ENCODE assay signal across 1 cellular context in the genomic region with DNA sequence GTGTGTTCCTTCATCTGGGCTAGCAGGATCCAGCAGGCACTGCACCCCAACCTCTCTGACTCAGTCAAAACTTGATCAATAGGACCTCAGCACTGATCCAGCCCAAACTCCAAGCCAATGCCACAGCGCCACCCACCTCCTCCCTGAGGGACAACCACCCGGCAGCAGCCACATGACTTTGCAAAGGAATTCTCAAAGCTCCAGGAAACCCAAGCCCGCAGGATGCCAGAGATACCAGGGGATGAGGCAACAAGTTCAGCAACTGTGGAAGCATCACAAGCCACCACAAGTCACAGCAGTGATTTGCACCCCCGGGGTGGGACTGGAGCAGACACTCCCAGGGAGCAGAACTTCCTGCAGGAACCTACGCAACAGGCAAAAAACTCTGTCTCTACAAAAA.
TF ChIP-seq lines count a peak whose summit lies in the region.

No MANE protein-coding gene starts in this region.

TF ChIP-seq in HepG2, 621 proteins besides CTCF, POLR2A, EP300 and RAD21 (continued from another document and continues in another):
- TF ChIP-seq, protein P1, sequence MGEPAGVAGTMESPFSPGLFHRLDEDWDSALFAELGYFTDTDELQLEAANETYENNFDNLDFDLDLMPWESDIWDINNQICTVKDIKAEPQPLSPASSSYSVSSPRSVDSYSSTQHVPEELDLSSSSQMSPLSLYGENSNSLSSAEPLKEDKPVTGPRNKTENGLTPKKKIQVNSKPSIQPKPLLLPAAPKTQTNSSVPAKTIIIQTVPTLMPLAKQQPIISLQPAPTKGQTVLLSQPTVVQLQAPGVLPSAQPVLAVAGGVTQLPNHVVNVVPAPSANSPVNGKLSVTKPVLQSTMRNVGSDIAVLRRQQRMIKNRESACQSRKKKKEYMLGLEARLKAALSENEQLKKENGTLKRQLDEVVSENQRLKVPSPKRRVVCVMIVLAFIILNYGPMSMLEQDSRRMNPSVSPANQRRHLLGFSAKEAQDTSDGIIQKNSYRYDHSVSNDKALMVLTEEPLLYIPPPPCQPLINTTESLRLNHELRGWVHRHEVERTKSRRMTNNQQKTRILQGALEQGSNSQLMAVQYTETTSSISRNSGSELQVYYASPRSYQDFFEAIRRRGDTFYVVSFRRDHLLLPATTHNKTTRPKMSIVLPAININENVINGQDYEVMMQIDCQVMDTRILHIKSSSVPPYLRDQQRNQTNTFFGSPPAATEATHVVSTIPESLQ (CRISPR knock-in tag; conservative IDR thresholded peaks at IDR 0.05) = no peak
- TF ChIP-seq ZNF121 (CRISPR knock-in tag; IDR thresholded peaks at IDR 0.05) (no peak), ISX (CRISPR knock-in tag; conservative IDR thresholded peaks at IDR 0.05) (no peak), ZC3H4 (CRISPR knock-in tag; IDR thresholded peaks at IDR 0.05; ENCODE audit: borderline replicate concordance) (no peak), NFE2L2 (IDR thresholded peaks at IDR 0.05; ENCODE audit: low read length) (0 out of 2 replicates have a peak, but pooled peaks have one; percentile 7), MAFF (IDR thresholded peaks at IDR 0.05; ENCODE audit: low read depth, low read length) (no peak), ZNF547 (CRISPR knock-in tag; IDR thresholded peaks at IDR 0.05) (no peak), ZNF232 (CRISPR knock-in tag; IDR thresholded peaks at IDR 0.05; ENCODE audit: borderline replicate concordance) (no peak), MTF1 (CRISPR knock-in tag; IDR thresholded peaks at IDR 0.05) (no peak), ZNF263 (CRISPR knock-in tag; IDR thresholded peaks at IDR 0.05) (0 out of 2 replicates have a peak, but pooled peaks have one; percentile 28), RCOR2 (CRISPR knock-in tag; IDR thresholded peaks at IDR 0.05) (0 out of 2 replicates have a peak, but pooled peaks have one; percentile 34), ZNF33B (CRISPR knock-in tag; IDR thresholded peaks at IDR 0.05) (no peak), NR2F6 (IDR thresholded peaks at IDR 0.05) (no peak), NR2F6 (CRISPR knock-in tag; IDR thresholded peaks at IDR 0.05) (0 out of 2 replicates have a peak, but pooled peaks have one; percentile 18), FOXA1 (IDR thresholded peaks at IDR 0.05) (no peak), FOXA1 (CRISPR knock-in tag; IDR thresholded peaks at IDR 0.05) (no peak), SKI (IDR thresholded peaks at IDR 0.05; ENCODE audit: partially characterized antibody) (no peak), THAP11 (CRISPR knock-in tag; IDR thresholded peaks at IDR 0.05) (0 out of 2 replicates have a peak, but pooled peaks have one; percentile 18), TEAD3 (CRISPR knock-in tag; optimal IDR thresholded peaks at IDR 0.05; ENCODE audit: borderline replicate concordance) (peak; percentile 96), SATB2 (CRISPR knock-in tag; IDR thresholded peaks at IDR 0.05) (no peak), TCF12 (IDR thresholded peaks at IDR 0.05) (no peak), TCF12 (CRISPR knock-in tag; IDR thresholded peaks at IDR 0.05) (no peak), ATF1 (CRISPR knock-in tag; IDR thresholded peaks at IDR 0.05) (no peak), ZNF224 (CRISPR knock-in tag; IDR thresholded peaks at IDR 0.05) (no peak), HMGA1 (CRISPR knock-in tag; conservative IDR thresholded peaks at IDR 0.05) (no peak), KDM1A (CRISPR knock-in tag; IDR thresholded peaks at IDR 0.05) (peak; percentile 64; the same call in 1 of the 2 replicates), SOX5 (CRISPR knock-in tag; IDR thresholded peaks at IDR 0.05; ENCODE audit: borderline replicate concordance) (no peak; the same call in 1 of the 2 replicates), CEBPG (CRISPR knock-in tag; IDR thresholded peaks at IDR 0.05) (peak; percentile 79), NFKB2 (CRISPR knock-in tag; IDR thresholded peaks at IDR 0.05; ENCODE audit: borderline replicate concordance) (no peak)
- TF ChIP-seq, protein P2, sequence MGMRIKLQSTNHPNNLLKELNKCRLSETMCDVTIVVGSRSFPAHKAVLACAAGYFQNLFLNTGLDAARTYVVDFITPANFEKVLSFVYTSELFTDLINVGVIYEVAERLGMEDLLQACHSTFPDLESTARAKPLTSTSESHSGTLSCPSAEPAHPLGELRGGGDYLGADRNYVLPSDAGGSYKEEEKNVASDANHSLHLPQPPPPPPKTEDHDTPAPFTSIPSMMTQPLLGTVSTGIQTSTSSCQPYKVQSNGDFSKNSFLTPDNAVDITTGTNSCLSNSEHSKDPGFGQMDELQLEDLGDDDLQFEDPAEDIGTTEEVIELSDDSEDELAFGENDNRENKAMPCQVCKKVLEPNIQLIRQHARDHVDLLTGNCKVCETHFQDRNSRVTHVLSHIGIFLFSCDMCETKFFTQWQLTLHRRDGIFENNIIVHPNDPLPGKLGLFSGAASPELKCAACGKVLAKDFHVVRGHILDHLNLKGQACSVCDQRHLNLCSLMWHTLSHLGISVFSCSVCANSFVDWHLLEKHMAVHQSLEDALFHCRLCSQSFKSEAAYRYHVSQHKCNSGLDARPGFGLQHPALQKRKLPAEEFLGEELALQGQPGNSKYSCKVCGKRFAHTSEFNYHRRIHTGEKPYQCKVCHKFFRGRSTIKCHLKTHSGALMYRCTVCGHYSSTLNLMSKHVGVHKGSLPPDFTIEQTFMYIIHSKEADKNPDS (CRISPR knock-in tag; IDR thresholded peaks at IDR 0.05) = no peak
- TF ChIP-seq, protein P3, sequence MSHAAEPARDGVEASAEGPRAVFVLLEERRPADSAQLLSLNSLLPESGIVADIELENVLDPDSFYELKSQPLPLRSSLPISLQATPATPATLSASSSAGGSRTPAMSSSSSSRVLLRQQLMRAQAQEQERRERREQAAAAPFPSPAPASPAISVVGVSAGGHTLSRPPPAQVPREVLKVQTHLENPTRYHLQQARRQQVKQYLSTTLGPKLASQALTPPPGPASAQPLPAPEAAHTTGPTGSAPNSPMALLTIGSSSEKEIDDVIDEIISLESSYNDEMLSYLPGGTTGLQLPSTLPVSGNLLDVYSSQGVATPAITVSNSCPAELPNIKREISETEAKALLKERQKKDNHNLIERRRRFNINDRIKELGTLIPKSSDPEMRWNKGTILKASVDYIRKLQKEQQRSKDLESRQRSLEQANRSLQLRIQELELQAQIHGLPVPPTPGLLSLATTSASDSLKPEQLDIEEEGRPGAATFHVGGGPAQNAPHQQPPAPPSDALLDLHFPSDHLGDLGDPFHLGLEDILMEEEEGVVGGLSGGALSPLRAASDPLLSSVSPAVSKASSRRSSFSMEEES (CRISPR knock-in tag; IDR thresholded peaks at IDR 0.05) = peak; percentile 75
- TF ChIP-seq, protein P4, sequence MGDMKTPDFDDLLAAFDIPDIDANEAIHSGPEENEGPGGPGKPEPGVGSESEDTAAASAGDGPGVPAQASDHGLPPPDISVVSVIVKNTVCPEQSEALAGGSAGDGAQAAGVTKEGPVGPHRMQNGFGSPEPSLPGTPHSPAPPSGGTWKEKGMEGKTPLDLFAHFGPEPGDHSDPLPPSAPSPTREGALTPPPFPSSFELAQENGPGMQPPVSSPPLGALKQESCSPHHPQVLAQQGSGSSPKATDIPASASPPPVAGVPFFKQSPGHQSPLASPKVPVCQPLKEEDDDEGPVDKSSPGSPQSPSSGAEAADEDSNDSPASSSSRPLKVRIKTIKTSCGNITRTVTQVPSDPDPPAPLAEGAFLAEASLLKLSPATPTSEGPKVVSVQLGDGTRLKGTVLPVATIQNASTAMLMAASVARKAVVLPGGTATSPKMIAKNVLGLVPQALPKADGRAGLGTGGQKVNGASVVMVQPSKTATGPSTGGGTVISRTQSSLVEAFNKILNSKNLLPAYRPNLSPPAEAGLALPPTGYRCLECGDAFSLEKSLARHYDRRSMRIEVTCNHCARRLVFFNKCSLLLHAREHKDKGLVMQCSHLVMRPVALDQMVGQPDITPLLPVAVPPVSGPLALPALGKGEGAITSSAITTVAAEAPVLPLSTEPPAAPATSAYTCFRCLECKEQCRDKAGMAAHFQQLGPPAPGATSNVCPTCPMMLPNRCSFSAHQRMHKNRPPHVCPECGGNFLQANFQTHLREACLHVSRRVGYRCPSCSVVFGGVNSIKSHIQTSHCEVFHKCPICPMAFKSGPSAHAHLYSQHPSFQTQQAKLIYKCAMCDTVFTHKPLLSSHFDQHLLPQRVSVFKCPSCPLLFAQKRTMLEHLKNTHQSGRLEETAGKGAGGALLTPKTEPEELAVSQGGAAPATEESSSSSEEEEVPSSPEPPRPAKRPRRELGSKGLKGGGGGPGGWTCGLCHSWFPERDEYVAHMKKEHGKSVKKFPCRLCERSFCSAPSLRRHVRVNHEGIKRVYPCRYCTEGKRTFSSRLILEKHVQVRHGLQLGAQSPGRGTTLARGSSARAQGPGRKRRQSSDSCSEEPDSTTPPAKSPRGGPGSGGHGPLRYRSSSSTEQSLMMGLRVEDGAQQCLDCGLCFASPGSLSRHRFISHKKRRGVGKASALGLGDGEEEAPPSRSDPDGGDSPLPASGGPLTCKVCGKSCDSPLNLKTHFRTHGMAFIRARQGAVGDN (CRISPR knock-in tag; IDR thresholded peaks at IDR 0.05) = peak; percentile 42
- TF ChIP-seq, protein P5, sequence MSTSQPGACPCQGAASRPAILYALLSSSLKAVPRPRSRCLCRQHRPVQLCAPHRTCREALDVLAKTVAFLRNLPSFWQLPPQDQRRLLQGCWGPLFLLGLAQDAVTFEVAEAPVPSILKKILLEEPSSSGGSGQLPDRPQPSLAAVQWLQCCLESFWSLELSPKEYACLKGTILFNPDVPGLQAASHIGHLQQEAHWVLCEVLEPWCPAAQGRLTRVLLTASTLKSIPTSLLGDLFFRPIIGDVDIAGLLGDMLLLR (CRISPR knock-in tag; IDR thresholded peaks at IDR 0.05) = no peak
- TF ChIP-seq, protein P6, sequence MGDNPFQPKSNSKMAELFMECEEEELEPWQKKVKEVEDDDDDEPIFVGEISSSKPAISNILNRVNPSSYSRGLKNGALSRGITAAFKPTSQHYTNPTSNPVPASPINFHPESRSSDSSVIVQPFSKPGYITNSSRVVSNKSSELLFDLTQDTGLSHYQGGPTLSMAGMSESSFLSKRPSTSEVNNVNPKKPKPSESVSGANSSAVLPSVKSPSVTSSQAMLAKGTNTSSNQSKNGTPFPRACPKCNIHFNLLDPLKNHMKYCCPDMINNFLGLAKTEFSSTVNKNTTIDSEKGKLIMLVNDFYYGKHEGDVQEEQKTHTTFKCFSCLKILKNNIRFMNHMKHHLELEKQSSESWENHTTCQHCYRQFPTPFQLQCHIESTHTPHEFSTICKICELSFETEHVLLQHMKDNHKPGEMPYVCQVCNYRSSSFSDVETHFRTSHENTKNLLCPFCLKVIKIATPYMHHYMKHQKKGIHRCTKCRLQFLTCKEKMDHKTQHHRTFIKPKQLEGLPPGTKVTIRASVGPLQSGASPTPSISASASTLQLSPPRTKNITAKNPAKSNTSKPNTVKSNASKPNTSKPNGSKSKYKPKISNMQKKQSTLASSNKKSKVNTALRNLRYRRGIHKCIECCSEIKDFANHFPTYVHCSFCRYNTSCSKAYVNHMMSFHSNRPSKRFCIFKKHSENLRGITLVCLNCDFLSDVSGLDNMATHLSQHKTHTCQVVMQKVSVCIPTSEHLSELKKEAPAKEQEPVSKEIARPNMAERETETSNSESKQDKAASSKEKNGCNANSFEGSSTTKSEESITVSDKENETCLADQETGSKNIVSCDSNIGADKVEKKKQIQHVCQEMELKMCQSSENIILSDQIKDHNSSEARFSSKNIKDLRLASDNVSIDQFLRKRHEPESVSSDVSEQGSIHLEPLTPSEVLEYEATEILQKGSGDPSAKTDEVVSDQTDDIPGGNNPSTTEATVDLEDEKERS (CRISPR knock-in tag; IDR thresholded peaks at IDR 0.05) = no peak
- TF ChIP-seq, protein P7, sequence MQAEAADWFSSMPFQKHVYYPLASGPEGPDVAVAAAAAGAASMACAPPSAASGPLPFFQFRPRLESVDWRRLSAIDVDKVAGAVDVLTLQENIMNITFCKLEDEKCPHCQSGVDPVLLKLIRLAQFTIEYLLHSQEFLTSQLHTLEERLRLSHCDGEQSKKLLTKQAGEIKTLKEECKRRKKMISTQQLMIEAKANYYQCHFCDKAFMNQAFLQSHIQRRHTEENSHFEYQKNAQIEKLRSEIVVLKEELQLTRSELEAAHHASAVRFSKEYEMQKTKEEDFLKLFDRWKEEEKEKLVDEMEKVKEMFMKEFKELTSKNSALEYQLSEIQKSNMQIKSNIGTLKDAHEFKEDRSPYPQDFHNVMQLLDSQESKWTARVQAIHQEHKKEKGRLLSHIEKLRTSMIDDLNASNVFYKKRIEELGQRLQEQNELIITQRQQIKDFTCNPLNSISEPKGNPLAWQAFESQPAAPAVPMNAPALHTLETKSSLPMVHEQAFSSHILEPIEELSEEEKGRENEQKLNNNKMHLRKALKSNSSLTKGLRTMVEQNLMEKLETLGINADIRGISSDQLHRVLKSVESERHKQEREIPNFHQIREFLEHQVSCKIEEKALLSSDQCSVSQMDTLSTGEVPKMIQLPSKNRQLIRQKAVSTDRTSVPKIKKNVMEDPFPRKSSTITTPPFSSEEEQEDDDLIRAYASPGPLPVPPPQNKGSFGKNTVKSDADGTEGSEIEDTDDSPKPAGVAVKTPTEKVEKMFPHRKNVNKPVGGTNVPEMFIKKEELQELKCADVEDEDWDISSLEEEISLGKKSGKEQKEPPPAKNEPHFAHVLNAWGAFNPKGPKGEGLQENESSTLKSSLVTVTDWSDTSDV (CRISPR knock-in tag; IDR thresholded peaks at IDR 0.05) = no peak
- TF ChIP-seq, protein P8, sequence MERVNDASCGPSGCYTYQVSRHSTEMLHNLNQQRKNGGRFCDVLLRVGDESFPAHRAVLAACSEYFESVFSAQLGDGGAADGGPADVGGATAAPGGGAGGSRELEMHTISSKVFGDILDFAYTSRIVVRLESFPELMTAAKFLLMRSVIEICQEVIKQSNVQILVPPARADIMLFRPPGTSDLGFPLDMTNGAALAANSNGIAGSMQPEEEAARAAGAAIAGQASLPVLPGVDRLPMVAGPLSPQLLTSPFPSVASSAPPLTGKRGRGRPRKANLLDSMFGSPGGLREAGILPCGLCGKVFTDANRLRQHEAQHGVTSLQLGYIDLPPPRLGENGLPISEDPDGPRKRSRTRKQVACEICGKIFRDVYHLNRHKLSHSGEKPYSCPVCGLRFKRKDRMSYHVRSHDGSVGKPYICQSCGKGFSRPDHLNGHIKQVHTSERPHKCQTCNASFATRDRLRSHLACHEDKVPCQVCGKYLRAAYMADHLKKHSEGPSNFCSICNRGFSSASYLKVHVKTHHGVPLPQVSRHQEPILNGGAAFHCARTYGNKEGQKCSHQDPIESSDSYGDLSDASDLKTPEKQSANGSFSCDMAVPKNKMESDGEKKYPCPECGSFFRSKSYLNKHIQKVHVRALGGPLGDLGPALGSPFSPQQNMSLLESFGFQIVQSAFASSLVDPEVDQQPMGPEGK (CRISPR knock-in tag; IDR thresholded peaks at IDR 0.05) = 0 out of 2 replicates have a peak, but pooled peaks have one; percentile 9
- TF ChIP-seq, protein P9, sequence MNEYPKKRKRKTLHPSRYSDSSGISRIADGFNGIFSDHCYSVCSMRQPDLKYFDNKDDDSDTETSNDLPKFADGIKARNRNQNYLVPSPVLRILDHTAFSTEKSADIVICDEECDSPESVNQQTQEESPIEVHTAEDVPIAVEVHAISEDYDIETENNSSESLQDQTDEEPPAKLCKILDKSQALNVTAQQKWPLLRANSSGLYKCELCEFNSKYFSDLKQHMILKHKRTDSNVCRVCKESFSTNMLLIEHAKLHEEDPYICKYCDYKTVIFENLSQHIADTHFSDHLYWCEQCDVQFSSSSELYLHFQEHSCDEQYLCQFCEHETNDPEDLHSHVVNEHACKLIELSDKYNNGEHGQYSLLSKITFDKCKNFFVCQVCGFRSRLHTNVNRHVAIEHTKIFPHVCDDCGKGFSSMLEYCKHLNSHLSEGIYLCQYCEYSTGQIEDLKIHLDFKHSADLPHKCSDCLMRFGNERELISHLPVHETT (CRISPR knock-in tag; conservative IDR thresholded peaks at IDR 0.05) = no peak
- TF ChIP-seq, protein P10, sequence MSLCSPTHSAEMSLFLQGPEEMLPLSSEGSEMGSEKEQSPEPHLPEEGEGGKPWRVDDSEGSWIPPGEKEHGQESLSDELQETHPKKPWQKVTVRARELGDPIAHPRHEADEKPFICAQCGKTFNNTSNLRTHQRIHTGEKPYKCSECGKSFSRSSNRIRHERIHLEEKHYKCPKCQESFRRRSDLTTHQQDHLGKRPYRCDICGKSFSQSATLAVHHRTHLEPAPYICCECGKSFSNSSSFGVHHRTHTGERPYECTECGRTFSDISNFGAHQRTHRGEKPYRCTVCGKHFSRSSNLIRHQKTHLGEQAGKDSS (CRISPR knock-in tag; IDR thresholded peaks at IDR 0.05; ENCODE audit: borderline replicate concordance, low read depth) = peak; percentile 45; the same call in 1 of the 2 replicates
